ENCODE assay signal across 22 cellular contexts in the genomic region with DNA sequence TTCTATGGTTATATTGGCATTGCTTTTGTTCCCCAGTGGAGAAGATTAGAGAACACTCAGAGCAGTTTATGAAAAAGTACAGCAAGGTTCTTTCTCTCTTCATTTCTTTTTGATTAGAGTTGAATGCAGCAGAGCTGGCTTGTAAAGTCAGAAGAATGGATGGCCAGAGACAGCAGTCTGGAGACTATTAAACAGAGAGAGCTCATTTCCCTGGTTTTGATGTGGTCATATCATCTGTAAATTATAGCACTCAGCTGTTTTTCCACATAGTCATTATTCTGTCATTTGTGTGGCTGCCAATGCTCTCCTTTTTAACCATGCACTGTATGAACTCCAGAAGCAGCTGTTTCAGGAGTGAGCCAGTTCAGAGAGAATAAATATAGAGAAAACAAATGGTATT.
DNase-seq lines count a peak whose midpoint lies in the region; ATAC-seq and TF ChIP-seq lines count a peak whose summit lies in the region.
"Had no signal": no experiment of that assay in that cellular context is flagged by ENCODE, and none has a peak within 500 bp of the region (broad histone marks: within the 10 kb centered on the region; RNA-seq: fewer than 3 reads in every experiment).

No MANE protein-coding gene starts in this region.

- no peaks in the 10 kb centered on the region for H3F3A ChIP-seq in smooth muscle cell (ENCODE audit: low read depth)

- H3K4me1 ChIP-seq in smooth muscle cell (ENCODE audit: low read depth): no peaks in the 10 kb centered on the region
- H3K4me1 ChIP-seq: A549, BLaER1 had no signal

- H3K9me3 ChIP-seq in smooth muscle cell (replicated peaks; ENCODE audit: low read depth): no peaks in the 10 kb centered on the region
- H3K9me3 ChIP-seq: A549, BLaER1 had no signal

- H3K4me3 ChIP-seq in smooth muscle cell: no peak overlapping the region
- H3K4me3 ChIP-seq: A549, BLaER1, GM12878 had no signal

- peak overlapping the region; percentile 53 for H3K27ac Mint-ChIP-seq in mesothelial cell of epicardium
- H3K27ac Mint-ChIP-seq: CD8-positive, alpha-beta T cell had no signal

- peaks cover 3% of the 10 kb centered on the region for H3K9me3 Mint-ChIP-seq in mesothelial cell of epicardium
- H3K9me3 Mint-ChIP-seq: CD8-positive, alpha-beta T cell had no signal

- intact Hi-C loops in left ventricle myocardium superior (cut with micrococcal nuclease): no loop called here

- H2AFZ ChIP-seq in smooth muscle cell (ENCODE audit: low read depth): no peak overlapping the region

- H3K9ac ChIP-seq in smooth muscle cell (ENCODE audit: low read depth): no peak overlapping the region
- H3K9ac ChIP-seq: BLaER1 had no signal

- no peaks in the 10 kb centered on the region for H3K27me3 ChIP-seq in smooth muscle cell (ENCODE audit: low read depth)
- H3K27me3 ChIP-seq: BLaER1 had no signal

- no peak overlapping the region for H3K4me3 Mint-ChIP-seq in mesothelial cell of epicardium
- H3K4me3 Mint-ChIP-seq: CD8-positive, alpha-beta T cell had no signal

- H3K27ac ChIP-seq in smooth muscle cell (ENCODE audit: low read depth): peak overlapping the region; percentile 33
- H3K27ac ChIP-seq: A549, BLaER1 had no signal

- no peaks in the 10 kb centered on the region for H4K20me1 ChIP-seq in smooth muscle cell (ENCODE audit: low read depth)
- H4K20me1 ChIP-seq: BLaER1 had no signal

- H3K27me3 Mint-ChIP-seq in mesothelial cell of epicardium (ENCODE audit: low read depth): peaks cover 2% of the 10 kb centered on the region

- no peaks in the 10 kb centered on the region for H3K36me3 ChIP-seq in smooth muscle cell (ENCODE audit: low read depth)
- H3K36me3 ChIP-seq: BLaER1 had no signal

- no peak for ATAC-seq in HG03039 (IDR thresholded peaks at IDR 0.05; ENCODE audit: unreplicated experiment)
- ATAC-seq in left ventricle myocardium superior: no peak
- no peak for ATAC-seq in GM21381 (IDR thresholded peaks at IDR 0.05; ENCODE audit: unreplicated experiment)
- no peak for ATAC-seq in HG03045 (IDR thresholded peaks at IDR 0.05; ENCODE audit: unreplicated experiment)
- ATAC-seq: A549; CD8-positive, alpha-beta T cell; GM12878; SK-N-SH treated with all-trans-retinoic acid at 6 μM for 48 hours had no signal

- DNase-seq in NCI-H526 treated with DMSO at 0.1 percent for 48 hours (lab: John Stamatoyannopoulos, UW) (peak; percentile 4), astrocyte of the hippocampus (ENCODE audit: low read depth, low spot score) (peak; percentile 16), mesothelial cell of epicardium (ENCODE audit: low spot score in 2 of 2, unreplicated experiment in 2 of 2) (no peak), smooth muscle cell (lab: John Stamatoyannopoulos, UW; ENCODE audit: unreplicated experiment) (no peak), left ventricle myocardium superior (no peak)
- DNase-seq: Calu3; CD8-positive, alpha-beta T cell; GF-D8; KG1; NCI-H1436 treated with DMSO at 0.1 percent for 48 hours; NCI-H2029; NCI-H2171 treated with DMSO at 0.1 percent for 48 hours; NCI-H446; RPMI8226; SHP77 treated with DMSO at 0.1 percent for 48 hours had no signal

- no peaks in the 10 kb centered on the region for H3K36me3 Mint-ChIP-seq in mesothelial cell of epicardium
- H3K36me3 Mint-ChIP-seq: CD8-positive, alpha-beta T cell had no signal

- H3K4me2 ChIP-seq in smooth muscle cell: peak overlapping the region; percentile 55
- H3K4me2 ChIP-seq: A549, BLaER1 had no signal

- H3K4me1 Mint-ChIP-seq in mesothelial cell of epicardium: peaks cover 20% of the 10 kb centered on the region

- H3K79me2 ChIP-seq in smooth muscle cell (ENCODE audit: low read depth): no peaks in the 10 kb centered on the region

- TF ChIP-seq CTCF in mesothelial cell of epicardium (IDR thresholded peaks at IDR 0.05; ENCODE audit: unreplicated experiment): no peak
- no peak for TF ChIP-seq CTCF in smooth muscle cell (IDR thresholded peaks at IDR 0.05; ENCODE audit: borderline replicate concordance, insufficient read depth, poor library complexity, severe bottlenecking)

Comparison
In these comparisons a context has a peak if more than half of its experiments do, and no peak if none do; other contexts are left out.
1. DNase-seq: peak in NCI-H526 treated with DMSO at 0.1 percent for 48 hours (single experiment) and astrocyte of the hippocampus (single experiment); none in mesothelial cell of epicardium (0 of 2), smooth muscle cell (single experiment) and left ventricle myocardium superior (single experiment).